ENCODE assay signal across 28 cellular contexts in the genomic region with DNA sequence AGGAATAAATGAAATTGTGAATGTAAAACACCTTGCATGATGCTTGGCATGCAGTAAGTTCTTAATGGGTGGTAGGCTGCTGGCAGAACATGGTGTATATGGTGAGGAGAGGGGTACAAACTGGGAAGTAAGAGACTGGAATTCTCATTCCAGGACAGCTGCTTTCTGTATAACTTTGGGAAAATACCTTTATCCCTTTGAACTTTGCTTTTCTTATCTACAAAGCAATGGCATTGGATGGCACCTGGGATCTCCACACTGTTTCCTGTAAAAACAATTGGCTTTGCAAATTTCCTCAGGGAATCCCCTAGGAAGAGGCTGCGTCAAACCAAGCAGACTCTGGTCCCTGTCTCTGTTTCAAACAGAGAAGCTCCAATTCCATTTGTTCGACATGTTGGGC.
"Had no signal": no experiment of that assay in that cellular context is flagged by ENCODE, and none has a peak within 500 bp of the region (broad histone marks: within the 10 kb centered on the region; RNA-seq: fewer than 3 reads in every experiment).

No MANE protein-coding gene starts in this region.

- H3K27ac ChIP-seq: adrenal gland, body of pancreas, colonic mucosa, pancreas, prostate gland, stomach, tibial artery, upper lobe of right lung had no signal

- H3K36me3 ChIP-seq: adrenal gland, colonic mucosa, pancreas, prostate gland, stomach, tibial artery, upper lobe of right lung had no signal

- H3K4me3 Mint-ChIP-seq: activated CD4-positive, alpha-beta T cell treated with anti-CD3 and anti-CD28 coated beads for 36 hours; activated CD8-positive, alpha-beta memory T cell treated with anti-CD3 and anti-CD28 coated beads, Interleukin-2, amount 10 ng/mL, durations not matched to agents 7 days and 5 days; activated CD8-positive, alpha-beta T cell treated with anti-CD3 and anti-CD28 coated beads, Interleukin-2, amount 10 ng/mL, durations not matched to agents 7 days and 5 days; activated naive CD8-positive, alpha-beta T cell; mesothelial cell of epicardium; neural crest cell; stimulated activated naive B cell treated with anti-CD40 and anti-IgM and Interleukin-4, amounts not matched to agents 10 μg/mL and 1 μg/mL and 100 μg/mL, for 72 hours; T-helper 2 cell treated with Interferon-gamma antibody and Interleukin-4, amounts not matched to agents 5 μg/mL and 100 μg/mL, for 36 hours had no signal

- H3K27me3 Mint-ChIP-seq: activated CD4-positive, alpha-beta T cell treated with anti-CD3 and anti-CD28 coated beads for 36 hours; activated CD8-positive, alpha-beta memory T cell treated with anti-CD3 and anti-CD28 coated beads, Interleukin-2, amount 10 ng/mL, durations not matched to agents 7 days and 5 days; activated naive CD8-positive, alpha-beta T cell; stimulated activated naive B cell treated with anti-CD40 and anti-IgM and Interleukin-4, amounts not matched to agents 10 μg/mL and 1 μg/mL and 100 μg/mL, for 72 hours had no signal

- H3K4me3 ChIP-seq: adrenal gland, body of pancreas, colonic mucosa, pancreas, prostate gland, stomach, tibial artery, upper lobe of right lung had no signal

- H3K27ac Mint-ChIP-seq: activated CD4-positive, alpha-beta T cell treated with anti-CD3 and anti-CD28 coated beads for 36 hours; activated CD8-positive, alpha-beta memory T cell treated with anti-CD3 and anti-CD28 coated beads, Interleukin-2, amount 10 ng/mL, durations not matched to agents 7 days and 5 days; activated CD8-positive, alpha-beta T cell treated with anti-CD3 and anti-CD28 coated beads, Interleukin-2, amount 10 ng/mL, durations not matched to agents 7 days and 5 days; activated naive CD8-positive, alpha-beta T cell; mesothelial cell of epicardium; naive thymus-derived CD8-positive, alpha-beta T cell; stimulated activated naive B cell treated with anti-CD40 and anti-IgM and Interleukin-4, amounts not matched to agents 10 μg/mL and 1 μg/mL and 100 μg/mL, for 72 hours; T-helper 2 cell treated with Interferon-gamma antibody and Interleukin-4, amounts not matched to agents 5 μg/mL and 100 μg/mL, for 36 hours had no signal

- DNase-seq: activated CD4-positive, alpha-beta T cell treated with anti-CD3 and anti-CD28 coated beads for 36 hours; activated CD4-positive, CD25-positive, alpha-beta regulatory T cell; activated CD8-positive, alpha-beta memory T cell treated with anti-CD3 and anti-CD28 coated beads, Interleukin-2, amount 10 ng/mL, durations not matched to agents 7 days and 5 days; activated CD8-positive, alpha-beta T cell treated with anti-CD3 and anti-CD28 coated beads, Interleukin-2, amount 10 ng/mL, durations not matched to agents 7 days and 5 days; activated naive CD4-positive, alpha-beta T cell treated with Interleukin-2 at 50 U/mL for 16 hours; activated T-cell treated with anti-CD3 and anti-CD28 coated beads, Interleukin-2, amount 50 U/mL, for 48 hours; adrenal gland; aorta; body of pancreas; colonic mucosa; head of caudate nucleus; hypothalamus; left ventricle myocardium superior; naive thymus-derived CD8-positive, alpha-beta T cell; nucleus accumbens; pancreas; stimulated activated CD4-positive, alpha-beta T cell treated with anti-CD3 and anti-CD28 coated beads, Interleukin-15, amount 100 ng/mL, for 24 hours; stimulated activated CD4-positive, alpha-beta T cell treated with anti-CD3 and anti-CD28 coated beads, Interleukin-2, amount 100 ng/mL, for 24 hours; stimulated activated naive B cell treated with anti-CD40 and anti-IgM and Interleukin-4, amounts not matched to agents 10 μg/mL and 1 μg/mL and 100 μg/mL, for 72 hours; stomach; T-helper 1 cell; tibial artery; upper lobe of right lung had no signal

- H3K9me3 Mint-ChIP-seq: naive thymus-derived CD8-positive, alpha-beta T cell; stimulated activated naive B cell treated with anti-CD40 and anti-IgM and Interleukin-4, amounts not matched to agents 10 μg/mL and 1 μg/mL and 100 μg/mL, for 72 hours; T-helper 2 cell treated with Interferon-gamma antibody and Interleukin-4, amounts not matched to agents 5 μg/mL and 100 μg/mL, for 36 hours had no signal

- H3K9me3 ChIP-seq: adrenal gland, body of pancreas, colonic mucosa, pancreas, prostate gland, stomach, tibial artery, upper lobe of right lung had no signal

- ATAC-seq: activated CD4-positive, alpha-beta T cell treated with anti-CD3 and anti-CD28 coated beads for 36 hours; activated CD8-positive, alpha-beta memory T cell treated with anti-CD3 and anti-CD28 coated beads, Interleukin-2, amount 10 ng/mL, durations not matched to agents 7 days and 5 days; activated CD8-positive, alpha-beta T cell treated with anti-CD3 and anti-CD28 coated beads, Interleukin-2, amount 10 ng/mL, durations not matched to agents 7 days and 5 days; body of pancreas; left ventricle myocardium superior; naive thymus-derived CD8-positive, alpha-beta T cell; pancreas; stimulated activated naive B cell treated with anti-CD40 and anti-IgM and Interleukin-4, amounts not matched to agents 10 μg/mL and 1 μg/mL and 100 μg/mL, for 72 hours; upper lobe of right lung had no signal

- H3K4me1 ChIP-seq: body of pancreas, colonic mucosa, pancreas, prostate gland had no signal

- H3K36me3 Mint-ChIP-seq: activated naive CD8-positive, alpha-beta T cell; mesothelial cell of epicardium; naive thymus-derived CD8-positive, alpha-beta T cell; stimulated activated naive B cell treated with anti-CD40 and anti-IgM and Interleukin-4, amounts not matched to agents 10 μg/mL and 1 μg/mL and 100 μg/mL, for 72 hours had no signal

- H3K27me3 ChIP-seq: adrenal gland, body of pancreas, colonic mucosa, pancreas, stomach, tibial artery, upper lobe of right lung had no signal
